8 cellular contexts compared by ENCODE assay signal in genomic region chr2:74532222-74532621, GRCh38. TPM values are rescaled to one million over a fixed set of nuclear protein-coding genes. Genes with fewer than 3 reads are reported as not detected.
DNase-seq lines count a peak whose midpoint lies in the region; ATAC-seq, FAIRE-seq and TF ChIP-seq lines count a peak whose summit lies in the region.

No MANE protein-coding gene starts in this region.

- ATAC-seq in HG03571 (IDR thresholded peaks at IDR 0.05; ENCODE audit: unreplicated experiment) (no peak), HG03520 (IDR thresholded peaks at IDR 0.05; ENCODE audit: unreplicated experiment) (no peak)

- peak; percentile 28 for TF ChIP-seq CTCF in bronchial epithelial cell (IDR thresholded peaks at IDR 0.05; ENCODE audit: insufficient read depth, low read length, severe bottlenecking)

- H3K36me3 ChIP-seq in bronchial epithelial cell (ENCODE audit: control insufficient read depth, insufficient read depth, low read length): peaks cover 11% of the 10 kb centered on the region

- DNase-seq in activated CD4-positive, alpha-beta T cell treated with anti-CD3 and anti-CD28 coated beads, Interleukin-2, amount 10 ng/mL, durations not matched to agents 24 days and 14 days: peak; percentile 79
- DNase-seq in activated CD4-positive, alpha-beta T cell treated with anti-CD3 and anti-CD28 coated beads for 4 hours: no peak
- DNase-seq in NCI-H146 treated with DMSO at 0.1 percent for 48 hours (lab: John Stamatoyannopoulos, UW; ENCODE audit: unreplicated experiment): peak; percentile 18
- DNase-seq in bronchial epithelial cell (ENCODE audit: low read depth): peak; percentile 63
- peak; percentile 51 for DNase-seq in pons (ENCODE audit: low spot score)
- no peak for DNase-seq in UCSD-AML1 (lab: John Stamatoyannopoulos, UW; ENCODE audit: unreplicated experiment)

- intact Hi-C loops in activated CD4-positive, alpha-beta T cell treated with anti-CD3 and anti-CD28 coated beads, Interleukin-2, amount 10 ng/mL, durations not matched to agents 24 days and 14 days (cut with micrococcal nuclease): loop anchor here (2.0 kb wide), 1 partner anchor 281 kb away; no protein-coding TSS in a partner anchor

- no peak overlapping the region for H3K4me3 ChIP-seq in bronchial epithelial cell (ENCODE audit: low read depth, low read length)

- peaks cover 26% of the 10 kb centered on the region for H3K4me1 Mint-ChIP-seq in activated CD4-positive, alpha-beta T cell treated with anti-CD3 and anti-CD28 coated beads, Interleukin-2, amount 10 ng/mL, durations not matched to agents 24 days and 14 days

- no peak for FAIRE-seq in bronchial epithelial cell (lab: Jason Lieb, UNC)

- no peaks in the 10 kb centered on the region for H3K9me3 Mint-ChIP-seq in activated CD4-positive, alpha-beta T cell treated with anti-CD3 and anti-CD28 coated beads, Interleukin-2, amount 10 ng/mL, durations not matched to agents 24 days and 14 days

- H3K27me3 Mint-ChIP-seq in activated CD4-positive, alpha-beta T cell treated with anti-CD3 and anti-CD28 coated beads, Interleukin-2, amount 10 ng/mL, durations not matched to agents 24 days and 14 days: no peaks in the 10 kb centered on the region

- peak overlapping the region; percentile 2 for H3K27ac Mint-ChIP-seq in activated CD4-positive, alpha-beta T cell treated with anti-CD3 and anti-CD28 coated beads, Interleukin-2, amount 10 ng/mL, durations not matched to agents 24 days and 14 days

- H3K4me3 Mint-ChIP-seq in activated CD4-positive, alpha-beta T cell treated with anti-CD3 and anti-CD28 coated beads, Interleukin-2, amount 10 ng/mL, durations not matched to agents 24 days and 14 days: peak overlapping the region; percentile 96

- H3K36me3 Mint-ChIP-seq in activated CD4-positive, alpha-beta T cell treated with anti-CD3 and anti-CD28 coated beads, Interleukin-2, amount 10 ng/mL, durations not matched to agents 24 days and 14 days (ENCODE audit: low read depth): peaks cover 37% of the 10 kb centered on the region

- no peaks in the 10 kb centered on the region for H3K27me3 ChIP-seq in bronchial epithelial cell (ENCODE audit: control insufficient read depth, insufficient read depth, low read length)

RNA-seq across cellular contexts. Expression of gene HTRA2, which starts 2.5 kb away (rescaled TPM):
- total RNA-seq in activated CD4-positive, alpha-beta T cell treated with anti-CD3 and anti-CD28 coated beads, Interleukin-2, amount 10 ng/mL, durations not matched to agents 24 days and 14 days: 49.6 and 56.4 TPM in 2 replicates
- 29.1 and 67.7 TPM in 2 replicates for total RNA-seq in bronchial epithelial cell

RNA-seq across cellular contexts. Expression of gene AUP1, which starts 2.7 kb away (rescaled TPM):
- 170 and 173 TPM in 2 replicates for total RNA-seq in activated CD4-positive, alpha-beta T cell treated with anti-CD3 and anti-CD28 coated beads, Interleukin-2, amount 10 ng/mL, durations not matched to agents 24 days and 14 days
- total RNA-seq in bronchial epithelial cell: 176 and 198 TPM in 2 replicates

RNA-seq across cellular contexts. Expression of gene DQX1, which starts 6.2 kb away (rescaled TPM):
- 0.59 and 0.68 TPM in 2 replicates for total RNA-seq in activated CD4-positive, alpha-beta T cell treated with anti-CD3 and anti-CD28 coated beads, Interleukin-2, amount 10 ng/mL, durations not matched to agents 24 days and 14 days
- 1.6 and 5.6 TPM in 2 replicates for total RNA-seq in bronchial epithelial cell

RNA-seq across cellular contexts. Expression of gene TLX2, which starts 18.0 kb away (rescaled TPM):
- 0.54 and 0.70 TPM in 2 replicates for total RNA-seq in activated CD4-positive, alpha-beta T cell treated with anti-CD3 and anti-CD28 coated beads, Interleukin-2, amount 10 ng/mL, durations not matched to agents 24 days and 14 days
- not detected in 2 replicates for total RNA-seq in bronchial epithelial cell

RNA-seq across cellular contexts. Expression of gene LOXL3, which starts 21.5 kb away (rescaled TPM):
- total RNA-seq in activated CD4-positive, alpha-beta T cell treated with anti-CD3 and anti-CD28 coated beads, Interleukin-2, amount 10 ng/mL, durations not matched to agents 24 days and 14 days: 1.5 and 1.7 TPM in 2 replicates
- total RNA-seq in bronchial epithelial cell: 0.13 and 0.53 TPM in 2 replicates

Comparison
In these comparisons a context has a peak if more than half of its experiments do, and no peak if none do; other contexts are left out.
1. DNase-seq: peak in activated CD4-positive, alpha-beta T cell treated with anti-CD3 and anti-CD28 coated beads, Interleukin-2, amount 10 ng/mL, durations not matched to agents 24 days and 14 days (single experiment), NCI-H146 treated with DMSO at 0.1 percent for 48 hours (single experiment), bronchial epithelial cell (single experiment) and pons (single experiment); none in activated CD4-positive, alpha-beta T cell treated with anti-CD3 and anti-CD28 coated beads for 4 hours (0 of 2) and UCSD-AML1 (single experiment).